Comparison of ENCODE assay signal across 12 cellular contexts in the genomic region with DNA sequence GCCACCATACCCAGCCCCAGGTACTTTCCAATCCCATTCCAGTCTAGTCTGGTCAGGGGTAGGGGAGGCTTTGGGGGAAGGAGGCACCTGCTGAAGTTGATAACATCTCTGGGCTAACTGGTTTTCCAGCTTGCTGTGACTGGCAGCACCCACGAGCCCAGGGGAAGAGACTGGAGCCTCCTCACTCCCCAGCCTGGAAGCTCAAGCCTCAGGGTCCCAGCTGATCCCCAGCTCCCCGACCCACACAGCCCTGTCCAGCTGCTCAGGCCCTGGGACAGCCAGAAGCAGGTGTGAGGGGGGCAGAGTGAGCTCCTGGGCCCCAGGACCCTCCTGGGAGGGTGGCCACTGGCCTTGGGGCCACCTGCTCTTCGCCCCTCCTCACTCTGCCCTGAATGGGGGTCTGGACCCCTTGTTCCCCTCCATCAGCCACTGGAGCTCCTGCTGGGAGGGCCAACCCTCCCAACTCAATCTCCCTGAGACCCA. TPM values are rescaled to one million over a fixed set of nuclear protein-coding genes. Genes with fewer than 3 reads are reported as not detected.
DNase-seq lines count a peak whose midpoint lies in the region; ATAC-seq, FAIRE-seq and TF ChIP-seq lines count a peak whose summit lies in the region.
"Had no signal": no experiment of that assay in that cellular context is flagged by ENCODE, and none has a peak within 500 bp of the region (broad histone marks: within the 10 kb centered on the region; RNA-seq: fewer than 3 reads in every experiment).

No MANE protein-coding gene starts in this region.

- no peak for TF ChIP-seq CTCF in pancreas (IDR thresholded peaks at IDR 0.05)

- intact Hi-C loops in pancreas (cut with DNase I) = no loop called here

- H3K27ac ChIP-seq in pancreas = no peak overlapping the region
- no peak overlapping the region for H3K27ac ChIP-seq in effector memory CD4-positive, alpha-beta T cell (ENCODE audit: insufficient read depth, low read length, poor library complexity, severe bottlenecking)

- no peaks in the 10 kb centered on the region for H3K36me3 ChIP-seq in pancreas
- no peaks in the 10 kb centered on the region for H3K36me3 ChIP-seq in effector memory CD4-positive, alpha-beta T cell (ENCODE audit: control insufficient read depth, insufficient read depth, low read length)

- DNase-seq in EL (peak; percentile 13), HT-29 (ENCODE audit: low spot score) (peak; percentile 53), ecto neural progenitor cell (ENCODE audit: low spot score) (peak; percentile 50), pancreas (peak in 5 of 6 donors; percentile 13 to 76 (median 39)), retina (no peak), putamen (ENCODE audit: low spot score) (no peak), midbrain (lab: John Stamatoyannopoulos, UW) (no peak)
- DNase-seq in effector memory CD4-positive, alpha-beta T cell = no peak
- DNase-seq: activated effector memory CD4-positive, alpha-beta T cell treated with Interleukin-2 at 50 U/mL for 16 hours; C1 segment of cervical spinal cord; NCI-H1092 treated with DMSO at 0.1 percent for 48 hours; NCI-H510A treated with DMSO at 0.1 percent for 48 hours had no signal

- WGBS in pancreas, 2 donors = 64 to 67% methylated on average over 3 of the region's 3 CpGs

- no peak for FAIRE-seq in pancreas (lab: Jason Lieb, UNC)

- no peaks in the 10 kb centered on the region for H3K4me1 ChIP-seq in pancreas
- no peaks in the 10 kb centered on the region for H3K4me1 ChIP-seq in effector memory CD4-positive, alpha-beta T cell (ENCODE audit: control insufficient read depth, insufficient read depth, low read length, poor library complexity, severe bottlenecking)

- H3K27me3 ChIP-seq in pancreas = no peaks in the 10 kb centered on the region
- H3K27me3 ChIP-seq in effector memory CD4-positive, alpha-beta T cell (replicated peaks; ENCODE audit: control insufficient read depth, insufficient read depth, low read length, poor library complexity, severe bottlenecking) = no peaks in the 10 kb centered on the region

- peak in 3 of 4 donors; percentile 9 to 49 (median 15) for ATAC-seq in pancreas

- no peaks in the 10 kb centered on the region for H3K9me3 ChIP-seq in pancreas
- H3K9me3 ChIP-seq in effector memory CD4-positive, alpha-beta T cell (ENCODE audit: control insufficient read depth, low read length) = no peaks in the 10 kb centered on the region

- H3K4me3 ChIP-seq in pancreas = no peak overlapping the region
- no peak overlapping the region for H3K4me3 ChIP-seq in effector memory CD4-positive, alpha-beta T cell (ENCODE audit: insufficient read depth, low read depth, low read length, poor library complexity, severe bottlenecking)

RNA-seq across cellular contexts. Expression of a gene that starts 23.6 kb away (rescaled TPM):
- total RNA-seq in HT-29 (2014; rRNA removed; shearing (Covaris generic)) = under 0.01 TPM in 2 replicates
- 1,000 to 10,000 TPM in 4 of 6 donors, 100 to 1,000 TPM in 2; 687 to 5,169 (median 2,340) TPM for total RNA-seq in pancreas
- polyA plus RNA-seq in pancreas = not detected

RNA-seq across cellular contexts. Expression of a gene that starts 50.0 kb away (rescaled TPM):
- under 0.01 TPM in 2 replicates for total RNA-seq in HT-29 (2014; rRNA removed; shearing (Covaris generic))
- total RNA-seq in pancreas = 1,000 to 10,000 TPM in 4 of 6 donors, 100 to 1,000 TPM in 2; 687 to 5,169 (median 2,340) TPM
- polyA plus RNA-seq in pancreas = not detected

Comparison
In these comparisons a context has a peak if more than half of its experiments do, and no peak if none do; other contexts are left out.
1. DNase-seq: peak in EL (single experiment), HT-29 (single experiment), ecto neural progenitor cell (single experiment) and pancreas (5 of 6); none in retina (single experiment), effector memory CD4-positive, alpha-beta T cell (0 of 3), putamen (single experiment) and midbrain (single experiment).
2. RNA of a gene that starts 23.6 kb away (total RNA-seq): 687 to 5,169 TPM in pancreas; under 0.01 TPM in HT-29; every median in the first group is over 100 times any median in the second.
3. RNA of a gene that starts 50.0 kb away (total RNA-seq): 687 to 5,169 TPM in pancreas; under 0.01 TPM in HT-29; every median in the first group is over 100 times any median in the second.